Comparison of ENCODE assay signal across 1 cellular context in genomic region chr12:52952082-52952801, GRCh38.
A peak's percentile ranks its signal among the peaks of the same experiment; 100 is the strongest.
TF ChIP-seq lines count a peak whose summit lies in the region.

No MANE protein-coding gene starts in this region.

TF ChIP-seq in K562, 482 proteins besides CTCF, POLR2A, EP300 and RAD21 (continued from another document and continues in another):
- TF ChIP-seq NR0B1 (IDR thresholded peaks at IDR 0.05; ENCODE audit: partially characterized antibody) (no peak), RBM17 (IDR thresholded peaks at IDR 0.05; ENCODE audit: borderline replicate concordance, low read depth, low read length) (no peak), SMARCA4 (IDR thresholded peaks at IDR 0.05) (no peak), MYC (IDR thresholded peaks at IDR 0.05; ENCODE audit: low read depth, low read length) (peak; percentile 49), MYC (CRISPR knock-in tag; IDR thresholded peaks at IDR 0.05; ENCODE audit: borderline replicate concordance, low read depth) (no peak), ZFP1 (CRISPR knock-in tag; IDR thresholded peaks at IDR 0.05) (no peak), NEUROD1 (IDR thresholded peaks at IDR 0.05; ENCODE audit: borderline replicate concordance, low read depth, low read length, partially characterized antibody) (no peak), ESRRA (IDR thresholded peaks at IDR 0.05; ENCODE audit: borderline replicate concordance, low read depth) (peak; percentile 85), MAX (CRISPR knock-in tag; IDR thresholded peaks at IDR 0.05) (peak; percentile 75), NFIX (CRISPR knock-in tag; IDR thresholded peaks at IDR 0.05; ENCODE audit: low read depth) (no peak), ZNF324 (CRISPR knock-in tag; IDR thresholded peaks at IDR 0.05) (no peak), SRSF9 (IDR thresholded peaks at IDR 0.05; ENCODE audit: borderline replicate concordance, low read depth, low read length) (no peak), ZKSCAN1 (IDR thresholded peaks at IDR 0.05; ENCODE audit: low read depth, low read length) (no peak), TARDBP (IDR thresholded peaks at IDR 0.05) (no peak), ILK (tag; IDR thresholded peaks at IDR 0.05; ENCODE audit: borderline replicate concordance, low read depth) (no peak), NCOA2 (IDR thresholded peaks at IDR 0.05; ENCODE audit: partially characterized antibody in 2 of 2) (no peak), ARNT (IDR thresholded peaks at IDR 0.05) (no peak), POLR2AphosphoS5 (IDR thresholded peaks at IDR 0.05; ENCODE audit: control insufficient read depth, insufficient read depth, low read depth, low read length) (no peak), KAT7 (CRISPR knock-in tag; IDR thresholded peaks at IDR 0.05; ENCODE audit: borderline replicate concordance) (no peak), ZNF253 (CRISPR knock-in tag; conservative IDR thresholded peaks at IDR 0.05) (no peak), ZNF431 (CRISPR knock-in tag; IDR thresholded peaks at IDR 0.05) (0 out of 2 replicates have a peak, but pooled peaks have one; percentile 29), PURB (CRISPR knock-in tag; IDR thresholded peaks at IDR 0.05; ENCODE audit: low read depth) (no peak), RCOR1 (IDR thresholded peaks at IDR 0.05; ENCODE audit: borderline replicate concordance in 1 of 2, low read depth in 2 of 2, low read length in 2 of 2) (no peak), CCNT2 (IDR thresholded peaks at IDR 0.05; ENCODE audit: borderline replicate concordance, extremely low read depth, insufficient read length, low read depth, low read length) (no peak), MLLT1 (IDR thresholded peaks at IDR 0.05) (no peak), TFAP4 (CRISPR knock-in tag; IDR thresholded peaks at IDR 0.05; ENCODE audit: borderline replicate concordance) (peak; percentile 16; the same call in 1 of the 2 replicates), MGA (IDR thresholded peaks at IDR 0.05) (no peak), ZNF347 (CRISPR knock-in tag; IDR thresholded peaks at IDR 0.05; ENCODE audit: low read depth) (no peak), MYNN (IDR thresholded peaks at IDR 0.05) (no peak), MYNN (CRISPR knock-in tag; IDR thresholded peaks at IDR 0.05) (no peak), ZNF639 (CRISPR knock-in tag; conservative IDR thresholded peaks at IDR 0.05 in 1 of 2, IDR thresholded peaks at IDR 0.05 in 1 of 2) (no peak), ZNF699 (CRISPR knock-in tag; IDR thresholded peaks at IDR 0.05; ENCODE audit: insufficient replicate concordance) (no peak), HDGF (IDR thresholded peaks at IDR 0.05) (0 out of 2 replicates have a peak, but pooled peaks have one; percentile 70), NR3C1 (CRISPR knock-in tag; IDR thresholded peaks at IDR 0.05) (no peak), LCOR (CRISPR knock-in tag; IDR thresholded peaks at IDR 0.05) (no peak), MNT (conservative IDR thresholded peaks at IDR 0.05) (peak; percentile 42 to 57; a peak in 2 of 4 replicates), TRIM25 (IDR thresholded peaks at IDR 0.05; ENCODE audit: borderline replicate concordance) (no peak), ATF7 (IDR thresholded peaks at IDR 0.05) (0 out of 2 replicates have a peak, but pooled peaks have one; percentile 18), MEF2D (tag; conservative IDR thresholded peaks at IDR 0.05; ENCODE audit: low read depth) (no peak), ZBTB9 (CRISPR knock-in tag; IDR thresholded peaks at IDR 0.05) (0 out of 2 replicates have a peak, but pooled peaks have one; percentile 55), EGR1 (conservative IDR thresholded peaks at IDR 0.05) (no peak)
